ENCODE assay signal across 9 cellular contexts in genomic region chr16:74448990-74449389, GRCh38. TPM values are rescaled to one million over a fixed set of nuclear protein-coding genes. Genes with fewer than 3 reads are reported as not detected.
DNase-seq lines count a peak whose midpoint lies in the region; TF ChIP-seq lines count a peak whose summit lies in the region.
"Had no signal": no experiment of that assay in that cellular context is flagged by ENCODE, and none has a peak within 500 bp of the region (broad histone marks: within the 10 kb centered on the region; RNA-seq: fewer than 3 reads in every experiment).

No MANE protein-coding gene starts in this region.

- no peaks in the 10 kb centered on the region for H3K27me3 Mint-ChIP-seq in activated T-cell treated with anti-CD3 and anti-CD28 coated beads, Interleukin-2, amount 50 U/mL, for 24 hours

- H3K27ac Mint-ChIP-seq in activated T-cell treated with anti-CD3 and anti-CD28 coated beads, Interleukin-2, amount 50 U/mL, for 24 hours, result peak overlapping the region; percentile 79

- H3K9me3 ChIP-seq in duodenal mucosa (ENCODE audit: control insufficient read depth in 1 of 2, low read length in 2 of 2) (no peaks in the 10 kb centered on the region), vagina (no peaks in the 10 kb centered on the region)

- no peaks in the 10 kb centered on the region for H3K27me3 ChIP-seq in duodenal mucosa (ENCODE audit: control insufficient read depth in 1 of 2, insufficient read depth in 2 of 2, low read length in 2 of 2)
- no peaks in the 10 kb centered on the region for H3K27me3 ChIP-seq in vagina

- H3K4me3 ChIP-seq in duodenal mucosa (ENCODE audit: low read depth in 1 of 2, low read length in 2 of 2) (no peak overlapping the region), vagina (no peak overlapping the region)

- H3K4me1 Mint-ChIP-seq in activated T-cell treated with anti-CD3 and anti-CD28 coated beads, Interleukin-2, amount 50 U/mL, for 24 hours (ENCODE audit: low read depth), result no peaks in the 10 kb centered on the region

- intact Hi-C loops in vagina (cut with DNase I), result no loop called here

- H3K27ac ChIP-seq in duodenal mucosa (ENCODE audit: low read depth, low read length), result peak overlapping the region; percentile 66
- H3K27ac ChIP-seq in vagina, result peak overlapping the region; percentile 92
- H3K27ac ChIP-seq: C4-2B had no signal

- TF ChIP-seq CTCF in vagina (IDR thresholded peaks at IDR 0.05), result no peak

- no peaks in the 10 kb centered on the region for H3K9me3 Mint-ChIP-seq in activated T-cell treated with anti-CD3 and anti-CD28 coated beads, Interleukin-2, amount 50 U/mL, for 24 hours

- H3K9ac ChIP-seq in duodenal mucosa (ENCODE audit: low read depth in 1 of 2, low read length in 2 of 2), result no peak overlapping the region

- DNase-seq in activated T-cell treated with anti-CD3 and anti-CD28 coated beads, Interleukin-2, amount 50 U/mL, for 24 hours, result no peak
- no peak for DNase-seq in activated T-cell treated with anti-CD3 and anti-CD28 coated beads, Interleukin-2, amount 50 U/mL, for 1 hour
- peak; percentile 81 for DNase-seq in mucosa of gallbladder (ENCODE audit: low spot score)
- DNase-seq in vagina (ENCODE audit: extremely low spot score in 2 of 2), result peak in 1 of 2 donors; percentile 92
- no peak for DNase-seq in NCI-H2029 (lab: John Stamatoyannopoulos, UW)
- no peak for DNase-seq in cortex of kidney (lab: John Stamatoyannopoulos, UW)
- DNase-seq in NCI-H1417 treated with DMSO at 0.1 percent for 48 hours (lab: John Stamatoyannopoulos, UW), result no peak

- H3K4me1 ChIP-seq in duodenal mucosa (ENCODE audit: control insufficient read depth in 1 of 2, insufficient read depth in 2 of 2, low read length in 2 of 2) (peaks cover 25 to 26% of the 10 kb centered on the region in 2 donors), vagina (peaks cover 45% of the 10 kb centered on the region)

- peaks cover 63% of the 10 kb centered on the region for H3K36me3 Mint-ChIP-seq in activated T-cell treated with anti-CD3 and anti-CD28 coated beads, Interleukin-2, amount 50 U/mL, for 24 hours (ENCODE audit: low read depth)

- peaks cover 18 to 39% of the 10 kb centered on the region in 2 donors for H3K36me3 ChIP-seq in duodenal mucosa (ENCODE audit: control insufficient read depth in 1 of 2, insufficient read depth in 2 of 2, low read length in 2 of 2)
- peaks cover 0 to 27% of the 10 kb centered on the region in 2 donors for H3K36me3 ChIP-seq in vagina

- H3K4me3 Mint-ChIP-seq in activated T-cell treated with anti-CD3 and anti-CD28 coated beads, Interleukin-2, amount 50 U/mL, for 24 hours, result no peak overlapping the region

- TF ChIP-seq POLR2A in vagina (IDR thresholded peaks at IDR 0.05), result no peak

RNA-seq across cellular contexts. Expression of gene CLEC18B, which starts 27.7 kb away (rescaled TPM):
- 6.0 TPM for total RNA-seq in mucosa of gallbladder
- 6.4 TPM for total RNA-seq in vagina
